ENCODE assay signal across 1 cellular context in genomic region chr19:1672038-1672768, GRCh38.
TF ChIP-seq lines count a peak whose summit lies in the region.

No MANE protein-coding gene starts in this region.

TF ChIP-seq in HEK293, 187 proteins besides CTCF, POLR2A, EP300 and RAD21 (continued from another document and continues in another):
- TF ChIP-seq, protein P1, sequence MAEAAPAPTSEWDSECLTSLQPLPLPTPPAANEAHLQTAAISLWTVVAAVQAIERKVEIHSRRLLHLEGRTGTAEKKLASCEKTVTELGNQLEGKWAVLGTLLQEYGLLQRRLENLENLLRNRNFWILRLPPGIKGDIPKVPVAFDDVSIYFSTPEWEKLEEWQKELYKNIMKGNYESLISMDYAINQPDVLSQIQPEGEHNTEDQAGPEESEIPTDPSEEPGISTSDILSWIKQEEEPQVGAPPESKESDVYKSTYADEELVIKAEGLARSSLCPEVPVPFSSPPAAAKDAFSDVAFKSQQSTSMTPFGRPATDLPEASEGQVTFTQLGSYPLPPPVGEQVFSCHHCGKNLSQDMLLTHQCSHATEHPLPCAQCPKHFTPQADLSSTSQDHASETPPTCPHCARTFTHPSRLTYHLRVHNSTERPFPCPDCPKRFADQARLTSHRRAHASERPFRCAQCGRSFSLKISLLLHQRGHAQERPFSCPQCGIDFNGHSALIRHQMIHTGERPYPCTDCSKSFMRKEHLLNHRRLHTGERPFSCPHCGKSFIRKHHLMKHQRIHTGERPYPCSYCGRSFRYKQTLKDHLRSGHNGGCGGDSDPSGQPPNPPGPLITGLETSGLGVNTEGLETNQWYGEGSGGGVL (tag by site-specific recombination; IDR thresholded peaks at IDR 0.05): 0 out of 2 replicates have a peak, but pooled peaks have one; percentile 18
- TF ChIP-seq ZBTB8A (tag by site-specific recombination; IDR thresholded peaks at IDR 0.05) (peak; percentile 49), ZNF138 (tag by site-specific recombination; IDR thresholded peaks at IDR 0.05; ENCODE audit: borderline replicate concordance) (no peak), ZNF529 (tag by site-specific recombination; IDR thresholded peaks at IDR 0.05; ENCODE audit: insufficient replicate concordance) (no peak), KLF7 (tag by site-specific recombination; IDR thresholded peaks at IDR 0.05; ENCODE audit: borderline replicate concordance) (0 out of 2 replicates have a peak, but pooled peaks have one; percentile 57), ZNF560 (tag by site-specific recombination; IDR thresholded peaks at IDR 0.05; ENCODE audit: borderline replicate concordance) (no peak), ZBTB44 (tag by site-specific recombination; IDR thresholded peaks at IDR 0.05) (no peak), ZNF776 (tag by site-specific recombination; IDR thresholded peaks at IDR 0.05; ENCODE audit: borderline replicate concordance) (no peak), KLF17 (tag by site-specific recombination; IDR thresholded peaks at IDR 0.05) (peak; percentile 63; the same call in 1 of the 2 replicates), ZNF394 (tag by site-specific recombination; IDR thresholded peaks at IDR 0.05; ENCODE audit: borderline replicate concordance) (peak; percentile 91), ZNF175 (tag by site-specific recombination; IDR thresholded peaks at IDR 0.05) (no peak), KLF16 (tag by site-specific recombination; IDR thresholded peaks at IDR 0.05) (peak; percentile 45; the same call in 1 of the 2 replicates), ZNF548 (tag by site-specific recombination; IDR thresholded peaks at IDR 0.05) (no peak), SP3 (tag by site-specific recombination; IDR thresholded peaks at IDR 0.05) (0 out of 2 replicates have a peak, but pooled peaks have one; percentile 26), ZNF830 (tag by site-specific recombination; IDR thresholded peaks at IDR 0.05; ENCODE audit: low read depth) (no peak), YY2 (tag by site-specific recombination; IDR thresholded peaks at IDR 0.05) (no peak), ZNF121 (tag by site-specific recombination; IDR thresholded peaks at IDR 0.05) (no peak), ZNF585B (tag by site-specific recombination; IDR thresholded peaks at IDR 0.05) (no peak), REST (tag by site-specific recombination; IDR thresholded peaks at IDR 0.05) (no peak), ZNF623 (tag by site-specific recombination; IDR thresholded peaks at IDR 0.05) (no peak; the same call in 1 of the 2 replicates), ZBTB17 (tag by site-specific recombination; IDR thresholded peaks at IDR 0.05) (peak; percentile 13; the same call in 1 of the 2 replicates), MEIS1 (CRISPR knock-in tag; IDR thresholded peaks at IDR 0.05; ENCODE audit: borderline replicate concordance) (no peak), ZNF677 (tag by site-specific recombination; IDR thresholded peaks at IDR 0.05) (no peak), ZNF426 (tag by site-specific recombination; IDR thresholded peaks at IDR 0.05) (no peak), ZNF335 (tag by site-specific recombination; conservative IDR thresholded peaks at IDR 0.05) (peak; percentile 96), ZNF510 (tag by site-specific recombination; IDR thresholded peaks at IDR 0.05; ENCODE audit: insufficient replicate concordance) (no peak), ZNF76 (tag by site-specific recombination; IDR thresholded peaks at IDR 0.05; ENCODE audit: borderline replicate concordance, low read depth) (peak; percentile 22; the same call in 1 of the 2 replicates), ZXDB (tag by site-specific recombination; IDR thresholded peaks at IDR 0.05) (0 out of 2 replicates have a peak, but pooled peaks have one; percentile 45), ZNF140 (tag by site-specific recombination; IDR thresholded peaks at IDR 0.05) (no peak), INSM2 (tag by site-specific recombination; IDR thresholded peaks at IDR 0.05) (no peak), ZNF416 (tag by site-specific recombination; IDR thresholded peaks at IDR 0.05) (no peak), ZNF146 (tag by site-specific recombination; IDR thresholded peaks at IDR 0.05) (peak; percentile 3; the same call in 1 of the 2 replicates), ZNF202 (tag by site-specific recombination; IDR thresholded peaks at IDR 0.05; ENCODE audit: borderline replicate concordance) (no peak), ZNF114 (tag by site-specific recombination; IDR thresholded peaks at IDR 0.05) (no peak), ZNF843 (tag by site-specific recombination; IDR thresholded peaks at IDR 0.05) (no peak), ZNF24 (tag by site-specific recombination; IDR thresholded peaks at IDR 0.05) (no peak), ZNF658 (tag by site-specific recombination; IDR thresholded peaks at IDR 0.05) (no peak), ZFP41 (tag by site-specific recombination; IDR thresholded peaks at IDR 0.05; ENCODE audit: borderline replicate concordance) (no peak), ZNF48 (tag by site-specific recombination; IDR thresholded peaks at IDR 0.05) (no peak), ZNF580 (tag by site-specific recombination; IDR thresholded peaks at IDR 0.05) (0 out of 2 replicates have a peak, but pooled peaks have one; percentile 25), ZNF600 (tag by site-specific recombination; IDR thresholded peaks at IDR 0.05) (no peak; the same call in 1 of the 2 replicates), ZNF23 (tag by site-specific recombination; IDR thresholded peaks at IDR 0.05; ENCODE audit: borderline replicate concordance) (no peak), SALL2 (tag by site-specific recombination; IDR thresholded peaks at IDR 0.05; ENCODE audit: borderline replicate concordance) (no peak), ZNF174 (tag by site-specific recombination; IDR thresholded peaks at IDR 0.05) (no peak)
- TF ChIP-seq, protein P2, sequence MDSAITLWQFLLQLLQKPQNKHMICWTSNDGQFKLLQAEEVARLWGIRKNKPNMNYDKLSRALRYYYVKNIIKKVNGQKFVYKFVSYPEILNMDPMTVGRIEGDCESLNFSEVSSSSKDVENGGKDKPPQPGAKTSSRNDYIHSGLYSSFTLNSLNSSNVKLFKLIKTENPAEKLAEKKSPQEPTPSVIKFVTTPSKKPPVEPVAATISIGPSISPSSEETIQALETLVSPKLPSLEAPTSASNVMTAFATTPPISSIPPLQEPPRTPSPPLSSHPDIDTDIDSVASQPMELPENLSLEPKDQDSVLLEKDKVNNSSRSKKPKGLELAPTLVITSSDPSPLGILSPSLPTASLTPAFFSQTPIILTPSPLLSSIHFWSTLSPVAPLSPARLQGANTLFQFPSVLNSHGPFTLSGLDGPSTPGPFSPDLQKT (IDR thresholded peaks at IDR 0.05; ENCODE audit: borderline replicate concordance, low read depth, low read length): no peak
- TF ChIP-seq, protein P3, sequence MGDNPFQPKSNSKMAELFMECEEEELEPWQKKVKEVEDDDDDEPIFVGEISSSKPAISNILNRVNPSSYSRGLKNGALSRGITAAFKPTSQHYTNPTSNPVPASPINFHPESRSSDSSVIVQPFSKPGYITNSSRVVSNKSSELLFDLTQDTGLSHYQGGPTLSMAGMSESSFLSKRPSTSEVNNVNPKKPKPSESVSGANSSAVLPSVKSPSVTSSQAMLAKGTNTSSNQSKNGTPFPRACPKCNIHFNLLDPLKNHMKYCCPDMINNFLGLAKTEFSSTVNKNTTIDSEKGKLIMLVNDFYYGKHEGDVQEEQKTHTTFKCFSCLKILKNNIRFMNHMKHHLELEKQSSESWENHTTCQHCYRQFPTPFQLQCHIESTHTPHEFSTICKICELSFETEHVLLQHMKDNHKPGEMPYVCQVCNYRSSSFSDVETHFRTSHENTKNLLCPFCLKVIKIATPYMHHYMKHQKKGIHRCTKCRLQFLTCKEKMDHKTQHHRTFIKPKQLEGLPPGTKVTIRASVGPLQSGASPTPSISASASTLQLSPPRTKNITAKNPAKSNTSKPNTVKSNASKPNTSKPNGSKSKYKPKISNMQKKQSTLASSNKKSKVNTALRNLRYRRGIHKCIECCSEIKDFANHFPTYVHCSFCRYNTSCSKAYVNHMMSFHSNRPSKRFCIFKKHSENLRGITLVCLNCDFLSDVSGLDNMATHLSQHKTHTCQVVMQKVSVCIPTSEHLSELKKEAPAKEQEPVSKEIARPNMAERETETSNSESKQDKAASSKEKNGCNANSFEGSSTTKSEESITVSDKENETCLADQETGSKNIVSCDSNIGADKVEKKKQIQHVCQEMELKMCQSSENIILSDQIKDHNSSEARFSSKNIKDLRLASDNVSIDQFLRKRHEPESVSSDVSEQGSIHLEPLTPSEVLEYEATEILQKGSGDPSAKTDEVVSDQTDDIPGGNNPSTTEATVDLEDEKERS (tag by site-specific recombination; IDR thresholded peaks at IDR 0.05): no peak
- TF ChIP-seq, protein P4, sequence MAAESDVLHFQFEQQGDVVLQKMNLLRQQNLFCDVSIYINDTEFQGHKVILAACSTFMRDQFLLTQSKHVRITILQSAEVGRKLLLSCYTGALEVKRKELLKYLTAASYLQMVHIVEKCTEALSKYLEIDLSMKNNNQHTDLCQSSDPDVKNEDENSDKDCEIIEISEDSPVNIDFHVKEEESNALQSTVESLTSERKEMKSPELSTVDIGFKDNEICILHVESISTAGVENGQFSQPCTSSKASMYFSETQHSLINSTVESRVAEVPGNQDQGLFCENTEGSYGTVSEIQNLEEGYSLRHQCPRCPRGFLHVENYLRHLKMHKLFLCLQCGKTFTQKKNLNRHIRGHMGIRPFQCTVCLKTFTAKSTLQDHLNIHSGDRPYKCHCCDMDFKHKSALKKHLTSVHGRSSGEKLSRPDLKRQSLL (tag by site-specific recombination; IDR thresholded peaks at IDR 0.05): no peak
- TF ChIP-seq, protein P5, sequence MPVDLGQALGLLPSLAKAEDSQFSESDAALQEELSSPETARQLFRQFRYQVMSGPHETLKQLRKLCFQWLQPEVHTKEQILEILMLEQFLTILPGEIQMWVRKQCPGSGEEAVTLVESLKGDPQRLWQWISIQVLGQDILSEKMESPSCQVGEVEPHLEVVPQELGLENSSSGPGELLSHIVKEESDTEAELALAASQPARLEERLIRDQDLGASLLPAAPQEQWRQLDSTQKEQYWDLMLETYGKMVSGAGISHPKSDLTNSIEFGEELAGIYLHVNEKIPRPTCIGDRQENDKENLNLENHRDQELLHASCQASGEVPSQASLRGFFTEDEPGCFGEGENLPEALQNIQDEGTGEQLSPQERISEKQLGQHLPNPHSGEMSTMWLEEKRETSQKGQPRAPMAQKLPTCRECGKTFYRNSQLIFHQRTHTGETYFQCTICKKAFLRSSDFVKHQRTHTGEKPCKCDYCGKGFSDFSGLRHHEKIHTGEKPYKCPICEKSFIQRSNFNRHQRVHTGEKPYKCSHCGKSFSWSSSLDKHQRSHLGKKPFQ (tag by site-specific recombination; IDR thresholded peaks at IDR 0.05): no peak
